8 cellular contexts compared by ENCODE assay signal in genomic region chr17:7558544-7559306, GRCh38. TPM values are rescaled to one million over a fixed set of nuclear protein-coding genes. Genes with fewer than 3 reads are reported as not detected.
DNase-seq lines count a peak whose midpoint lies in the region; ATAC-seq, FAIRE-seq and TF ChIP-seq lines count a peak whose summit lies in the region.

Gene TNFSF13 (plus strand): TSS chr17:7558750. CDS start chr17:7559040, 290 bp downstream.

- ATAC-seq in HG03039 (IDR thresholded peaks at IDR 0.05; ENCODE audit: unreplicated experiment), result no peak

- no peaks in the 10 kb centered on the region for H3K27me3 Mint-ChIP-seq in activated CD4-positive, alpha-beta T cell treated with anti-CD3 and anti-CD28 coated beads, Interleukin-2, amount 10 ng/mL, durations not matched to agents 7 days and 5 days
- H3K27me3 Mint-ChIP-seq in astrocyte (ENCODE audit: low read depth, unreplicated experiment), result no peaks in the 10 kb centered on the region

- H3K27me3 ChIP-seq in astrocyte (ENCODE audit: insufficient read depth, low read length) (no peaks in the 10 kb centered on the region), liver (ENCODE audit: control insufficient read depth in 4 of 4, insufficient read depth in 4 of 4, low read length in 3 of 4) (no peaks in the 10 kb centered on the region), tibial artery (no peaks in the 10 kb centered on the region)

- TF ChIP-seq RAD21 in liver (IDR thresholded peaks at IDR 0.05), result no peak

- no peak for FAIRE-seq in astrocyte (lab: Jason Lieb, UNC)

- H3K27ac ChIP-seq in astrocyte (ENCODE audit: low read depth, low read length) (no peak within 1 kb of the TSS), liver (ENCODE audit: low read depth in 1 of 2, low read length in 2 of 2) (peak within 1 kb of the TSS; percentile 79 to 94), tibial artery (peak within 1 kb of the TSS; percentile 95 to 96)

- H3K9ac ChIP-seq in astrocyte (ENCODE audit: low read length) (peak within 1 kb of the TSS; percentile 28), liver (ENCODE audit: low read depth in 1 of 2, low read length in 2 of 2) (peak within 1 kb of the TSS in 1 of 2 donors; percentile 76)

- peak within 1 kb of the TSS; percentile 59 for H3K4me2 ChIP-seq in astrocyte (ENCODE audit: low read length)

- peak within 1 kb of the TSS; percentile 64 for H2AFZ ChIP-seq in astrocyte (ENCODE audit: low read depth, low read length)

- peak within 1 kb of the TSS; percentile 82 for H3K27ac Mint-ChIP-seq in activated CD4-positive, alpha-beta T cell treated with anti-CD3 and anti-CD28 coated beads, Interleukin-2, amount 10 ng/mL, durations not matched to agents 7 days and 5 days
- H3K27ac Mint-ChIP-seq in astrocyte (ENCODE audit: unreplicated experiment), result peak within 1 kb of the TSS; percentile 53

- 53% methylated on average over 16 of the region's 16 CpGs for WGBS in liver

- H3K4me1 ChIP-seq in astrocyte (ENCODE audit: insufficient read depth, low read length) (peaks cover 25% of the 10 kb centered on the region), liver (ENCODE audit: control insufficient read depth in 4 of 4, insufficient read depth in 4 of 4, low read length in 3 of 4) (peaks cover 10 to 52% (median 38%) of the 10 kb centered on the region in 4 donors), tibial artery (peaks cover 0 to 59% (median 54%) of the 10 kb centered on the region in 4 donors)

- no peak within 1 kb of the TSS for H3K4me3 ChIP-seq in astrocyte (ENCODE audit: insufficient read depth, low read depth, low read length)
- H3K4me3 ChIP-seq in liver (ENCODE audit: low read depth in 1 of 3, low read length in 3 of 3), result peak within 1 kb of the TSS in 2 of 3 donors; percentile 0 to 31
- peak within 1 kb of the TSS; percentile 86 to 99 for H3K4me3 ChIP-seq in tibial artery

- no peak within 1 kb of the TSS for H3K4me3 Mint-ChIP-seq in activated CD4-positive, alpha-beta T cell treated with anti-CD3 and anti-CD28 coated beads, Interleukin-2, amount 10 ng/mL, durations not matched to agents 7 days and 5 days
- peak within 1 kb of the TSS; percentile 62 for H3K4me3 Mint-ChIP-seq in astrocyte (ENCODE audit: unreplicated experiment)

- no peak for TF ChIP-seq CTCF in astrocyte (IDR thresholded peaks at IDR 0.05; ENCODE audit: insufficient read depth, low read depth, low read length)
- TF ChIP-seq CTCF in liver (IDR thresholded peaks at IDR 0.05; ENCODE audit: low read depth, low read length, missing input control), result no peak
- no peak for TF ChIP-seq CTCF in tibial artery (IDR thresholded peaks at IDR 0.05)

- H3K4me1 Mint-ChIP-seq in activated CD4-positive, alpha-beta T cell treated with anti-CD3 and anti-CD28 coated beads, Interleukin-2, amount 10 ng/mL, durations not matched to agents 7 days and 5 days, result peaks cover 64% of the 10 kb centered on the region
- H3K4me1 Mint-ChIP-seq in astrocyte (ENCODE audit: low read depth, unreplicated experiment), result peaks cover 17% of the 10 kb centered on the region

- intact Hi-C loops in tibial artery (cut with DNase I; ENCODE audit: low total_unique reads), result no loop called here

- H3K9me3 Mint-ChIP-seq in activated CD4-positive, alpha-beta T cell treated with anti-CD3 and anti-CD28 coated beads, Interleukin-2, amount 10 ng/mL, durations not matched to agents 7 days and 5 days, result no peaks in the 10 kb centered on the region
- H3K9me3 Mint-ChIP-seq in astrocyte (ENCODE audit: unreplicated experiment), result no peaks in the 10 kb centered on the region

- peaks cover under 1% of the 10 kb centered on the region for H4K20me1 ChIP-seq in astrocyte (ENCODE audit: insufficient read depth, low read length)

- H3K9me3 ChIP-seq in astrocyte (ENCODE audit: insufficient read depth, low read depth, low read length) (no peaks in the 10 kb centered on the region), liver (ENCODE audit: control insufficient read depth in 4 of 4, low read length in 3 of 4) (no peaks in the 10 kb centered on the region), tibial artery (no peaks in the 10 kb centered on the region)

- peaks cover 36% of the 10 kb centered on the region for H3K36me3 Mint-ChIP-seq in activated CD4-positive, alpha-beta T cell treated with anti-CD3 and anti-CD28 coated beads, Interleukin-2, amount 10 ng/mL, durations not matched to agents 7 days and 5 days (ENCODE audit: low read depth)
- no peaks in the 10 kb centered on the region for H3K36me3 Mint-ChIP-seq in astrocyte (ENCODE audit: low read depth, unreplicated experiment)

- CTCF ChIA-PET in activated CD4-positive, alpha-beta T cell treated with anti-CD3 and anti-CD28 coated beads, Interleukin-2, amount 10 ng/mL, durations not matched to agents 7 days and 5 days (lab: Charles Lee), result interaction anchor here (0.7 to 1.8 kb wide), 8 partner anchors 10 to 237 kb away, joined by 3 to 5 read pairs (median 3); partner anchors contain the start of genes FXR2 and TNFSF12

- peaks cover 20% of the 10 kb centered on the region for H3K79me2 ChIP-seq in astrocyte (ENCODE audit: insufficient read depth, low read length)

- DNase-seq in activated CD4-positive, alpha-beta T cell treated with anti-CD3 and anti-CD28 coated beads, Interleukin-2, amount 10 ng/mL, durations not matched to agents 7 days and 5 days, result no peak
- no peak for DNase-seq in activated CD4-positive, alpha-beta T cell treated with anti-CD3 and anti-CD28 coated beads, Interleukin-2, amount 50 U/mL, for 4 hours
- DNase-seq in astrocyte (ENCODE audit: low read depth) (no peak), tibial artery (peak; percentile 64 to 85), SW480 (ENCODE audit: low spot score) (no peak), NCI-H2227 (lab: John Stamatoyannopoulos, UW; ENCODE audit: unreplicated experiment) (no peak)

- POLR2A ChIA-PET in activated CD4-positive, alpha-beta T cell treated with anti-CD3 and anti-CD28 coated beads, Interleukin-2, amount 10 ng/mL, durations not matched to agents 7 days and 5 days (lab: Charles Lee), result interaction anchor here (0.6 kb wide), 2 partner anchors 43 to 688 kb away, joined by 3 to 11 read pairs; no protein-coding TSS in a partner anchor

- H3K36me3 ChIP-seq in astrocyte (ENCODE audit: insufficient read depth, low read length) (no peaks in the 10 kb centered on the region), liver (ENCODE audit: control insufficient read depth in 4 of 4, insufficient read depth in 3 of 4, low read depth in 1 of 4, low read length in 3 of 4) (no peaks in the 10 kb centered on the region), tibial artery (peaks cover 0 to 12% (median 6%) of the 10 kb centered on the region in 3 donors)

TF ChIP-seq in liver, 16 proteins besides CTCF, POLR2A, EP300 and RAD21:
- TF ChIP-seq YY1 (IDR thresholded peaks at IDR 0.05) (no peak), NR2F2 (IDR thresholded peaks at IDR 0.05) (peak; percentile 58)

RNA-seq across cellular contexts. Expression of gene TNFSF13, which starts in this region (rescaled TPM):
- 1 to 10 TPM; 3.8 to 4.0 TPM for total RNA-seq in activated CD4-positive, alpha-beta T cell treated with anti-CD3 and anti-CD28 coated beads, Interleukin-2, amount 10 ng/mL, durations not matched to agents 7 days and 5 days
- 0.43 and 0.93 TPM in 2 replicates for total RNA-seq in astrocyte
- 1 to 10 TPM; 1.4 to 4.6 TPM for total RNA-seq in liver
- polyA plus RNA-seq in liver, result 1 to 10 TPM; 4.4 to 9.3 TPM

Comparison
In these comparisons a context has a peak if more than half of its experiments do, and no peak if none do; other contexts are left out.
1. DNase-seq: peak in tibial artery (2 of 2); none in activated CD4-positive, alpha-beta T cell treated with anti-CD3 and anti-CD28 coated beads, Interleukin-2, amount 10 ng/mL, durations not matched to agents 7 days and 5 days (single experiment), activated CD4-positive, alpha-beta T cell treated with anti-CD3 and anti-CD28 coated beads, Interleukin-2, amount 50 U/mL, for 4 hours (0 of 2), astrocyte (single experiment), SW480 (single experiment) and NCI-H2227 (single experiment).